ENCODE assay signal across 9 cellular contexts in genomic region chr2:214410918-214411554, GRCh38. TPM values are rescaled to one million over a fixed set of nuclear protein-coding genes. Genes with fewer than 3 reads are reported as not detected.
DNase-seq lines count a peak whose midpoint lies in the region; ATAC-seq and TF ChIP-seq lines count a peak whose summit lies in the region.
"Had no signal": no experiment of that assay in that cellular context is flagged by ENCODE, and none has a peak within 500 bp of the region (broad histone marks: within the 10 kb centered on the region; RNA-seq: fewer than 3 reads in every experiment).

TSS of gene VWC2L (plus strand) at chr2:214411054. CDS start at chr2:214414194, 3,140 bp downstream.

- peak; percentile 55 to 71 for DNase-seq in NCI-H524 (lab: John Stamatoyannopoulos, UW)
- no peak for DNase-seq in NCI-H524 treated with DMSO at 0.1 percent for 48 hours (lab: John Stamatoyannopoulos, UW)
- DNase-seq in NT2/D1 (ENCODE audit: low read depth, low spot score) = peak; percentile 86
- peak; percentile 75 for DNase-seq in astrocyte of the cerebellum (ENCODE audit: low read depth)
- peak; percentile 42 for DNase-seq in iPS DF 19.7 (ENCODE audit: low read depth, low spot score)
- peak; percentile 43 for DNase-seq in smooth muscle cell (lab: John Stamatoyannopoulos, UW; ENCODE audit: unreplicated experiment)
- no peak for DNase-seq in central memory CD4-positive, alpha-beta T cell

- H3K79me2 ChIP-seq in smooth muscle cell (ENCODE audit: low read depth) = no peaks in the 10 kb centered on the region

- H3K27ac ChIP-seq in smooth muscle cell (ENCODE audit: low read depth) = no peak within 1 kb of the TSS
- H3K27ac ChIP-seq: C4-2B had no signal

- H3K9ac ChIP-seq in NT2/D1 (ENCODE audit: insufficient read length, low read depth) (no peak within 1 kb of the TSS), smooth muscle cell (ENCODE audit: low read depth) (no peak within 1 kb of the TSS)

- H3K9me3 ChIP-seq in NT2/D1 (ENCODE audit: insufficient read depth, low read length) (no peaks in the 10 kb centered on the region), smooth muscle cell (replicated peaks; ENCODE audit: low read depth) (no peaks in the 10 kb centered on the region)

- H3K4me2 ChIP-seq in smooth muscle cell = no peak within 1 kb of the TSS

- H3K27me3 ChIP-seq in NT2/D1 (ENCODE audit: insufficient read depth, insufficient read length) (peaks cover 3% of the 10 kb centered on the region), smooth muscle cell (ENCODE audit: low read depth) (peaks cover 3% of the 10 kb centered on the region)

- TF ChIP-seq CTCF in astrocyte of the cerebellum (IDR thresholded peaks at IDR 0.05; ENCODE audit: low read depth, low read length, missing control alignments) (no peak), smooth muscle cell (IDR thresholded peaks at IDR 0.05; ENCODE audit: borderline replicate concordance, insufficient read depth, poor library complexity, severe bottlenecking) (no peak)

- peak; percentile 46 for ATAC-seq in HG03442 (IDR thresholded peaks at IDR 0.05; ENCODE audit: unreplicated experiment)

- H3K36me3 ChIP-seq in NT2/D1 (ENCODE audit: insufficient read depth, insufficient read length, low read length) = no peaks in the 10 kb centered on the region
- H3K36me3 ChIP-seq in smooth muscle cell (ENCODE audit: low read depth) = no peaks in the 10 kb centered on the region

- no peak within 1 kb of the TSS for H2AFZ ChIP-seq in smooth muscle cell (ENCODE audit: low read depth)

- in situ Hi-C loops in astrocyte of the cerebellum (cut with HindIII; ENCODE audit: low sequenced_read_pairs) = no loop called here

- H3K4me3 ChIP-seq in NT2/D1 (ENCODE audit: insufficient read length, low read depth) (no peak within 1 kb of the TSS), astrocyte of the cerebellum (ENCODE audit: low read depth, low read length) (no peak within 1 kb of the TSS), smooth muscle cell (no peak within 1 kb of the TSS)

- no peaks in the 10 kb centered on the region for H4K20me1 ChIP-seq in smooth muscle cell (ENCODE audit: low read depth)

- WGBS in smooth muscle cell (ENCODE audit: low lambda C conversion rate) = 18% methylated on average over 19 of the region's 19 CpGs

- H3K4me1 ChIP-seq in NT2/D1 (ENCODE audit: insufficient read depth, insufficient read length) = no peaks in the 10 kb centered on the region
- H3K4me1 ChIP-seq in smooth muscle cell (ENCODE audit: low read depth) = no peaks in the 10 kb centered on the region

- no peaks in the 10 kb centered on the region for H3F3A ChIP-seq in smooth muscle cell (ENCODE audit: low read depth)

RNA-seq across cellular contexts. Expression of gene VWC2L, which starts in this region (rescaled TPM):
- total RNA-seq in smooth muscle cell = not detected in 2 replicates
- polyA plus RNA-seq in smooth muscle cell = not detected in 2 replicates

Comparison
In these comparisons a context has a peak if more than half of its experiments do, and no peak if none do; other contexts are left out.
1. DNase-seq: peak in NCI-H524 (2 of 2), NT2/D1 (single experiment), astrocyte of the cerebellum (single experiment) and iPS DF 19.7 (single experiment); none in NCI-H524 treated with DMSO at 0.1 percent for 48 hours (single experiment) and central memory CD4-positive, alpha-beta T cell (single experiment).
2. Peak in DNase-seq in smooth muscle cell; RNA of the gene not detected or under 1 TPM.